ENCODE assay signal across 16 cellular contexts in the genomic region with DNA sequence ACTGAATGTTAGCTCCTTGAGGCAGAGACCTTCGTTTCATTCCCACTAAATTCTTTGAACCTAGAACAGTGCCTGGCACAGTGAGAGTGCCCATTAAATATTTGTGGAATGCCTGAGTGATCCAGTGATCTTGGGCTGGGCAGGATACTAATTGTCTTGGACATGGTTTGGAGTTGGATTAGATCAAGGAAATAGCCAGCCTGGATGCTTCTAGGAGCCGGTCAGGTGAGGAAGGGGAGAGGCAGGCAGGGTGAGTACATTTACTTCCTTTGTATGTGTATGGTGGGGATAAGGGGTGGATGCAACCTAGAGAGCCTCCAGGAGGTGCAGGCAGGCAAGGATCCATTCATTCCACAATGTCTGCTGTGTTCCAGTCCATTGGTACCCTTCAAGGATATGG. TPM values are rescaled to one million over a fixed set of nuclear protein-coding genes. Genes with fewer than 3 reads are reported as not detected.
DNase-seq lines count a peak whose midpoint lies in the region; ATAC-seq, FAIRE-seq and TF ChIP-seq lines count a peak whose summit lies in the region.
"Had no signal": no experiment of that assay in that cellular context is flagged by ENCODE, and none has a peak within 500 bp of the region (broad histone marks: within the 10 kb centered on the region; RNA-seq: fewer than 3 reads in every experiment).

No MANE protein-coding gene starts in this region.

- H3K9ac ChIP-seq in keratinocyte (ENCODE audit: control insufficient read depth, extremely low read depth, insufficient read depth, low read length), result no peak overlapping the region

- 66 to 76% methylated on average over 2 of the region's 2 CpGs for WGBS in tibial nerve, 2 donors

- DNase-seq in activated naive CD4-positive, alpha-beta T cell treated with anti-CD3 and anti-CD28 coated beads for 36 hours, result no peak
- DNase-seq in activated naive CD4-positive, alpha-beta T cell treated with anti-CD3 and anti-CD28 coated beads, Interleukin-2, amount 10 ng/mL, durations not matched to agents 7 days and 5 days, result no peak
- no peak for DNase-seq in RWPE2 (ENCODE audit: low spot score)
- no peak for DNase-seq in keratinocyte (ENCODE audit: low read depth, low spot score)
- DNase-seq in tibial nerve (ENCODE audit: low spot score in 2 of 2), result no peak
- no peak for DNase-seq in epidermal melanocyte (ENCODE audit: insufficient read length, low spot score)
- no peak for DNase-seq in MG63
- DNase-seq in glomerular visceral epithelial cell (ENCODE audit: extremely low spot score), result no peak
- DNase-seq: activated CD4-positive, CD25-positive, alpha-beta regulatory T cell; activated T-cell treated with anti-CD3 and anti-CD28 coated beads, Interleukin-2, amount 50 U/mL, for 1 hour; KG1; NCI-H146; NCI-H510A; occipital lobe; stimulated activated CD4-positive, alpha-beta T cell treated with anti-CD3 and anti-CD28 coated beads, Interleukin-4, amount 100 ng/mL, for 4 hours had no signal

- dilution Hi-C loops in keratinocyte (cut with MboI; ENCODE audit: extremely low pct_ligation_motif_present, low sequenced_read_pairs), result no loop called here

- H3K9me3 ChIP-seq in RWPE2 (ENCODE audit: severe bottlenecking), result no peaks in the 10 kb centered on the region
- no peaks in the 10 kb centered on the region for H3K9me3 ChIP-seq in keratinocyte (ENCODE audit: control insufficient read depth, low read depth, low read length)
- no peaks in the 10 kb centered on the region for H3K9me3 ChIP-seq in tibial nerve
- no peaks in the 10 kb centered on the region for H3K9me3 ChIP-seq in MG63

- H3K4me3 Mint-ChIP-seq in activated naive CD4-positive, alpha-beta T cell treated with anti-CD3 and anti-CD28 coated beads for 36 hours, result no peak overlapping the region
- no peak overlapping the region for H3K4me3 Mint-ChIP-seq in activated naive CD4-positive, alpha-beta T cell treated with anti-CD3 and anti-CD28 coated beads, Interleukin-2, amount 10 ng/mL, durations not matched to agents 7 days and 5 days

- H3K4me3 ChIP-seq in RWPE2 (ENCODE audit: severe bottlenecking), result no peak overlapping the region
- H3K4me3 ChIP-seq in keratinocyte (ENCODE audit: control insufficient read depth in 2 of 3, extremely low read depth in 1 of 3, insufficient read depth in 2 of 3, low read depth in 1 of 3, low read length in 3 of 3), result no peak overlapping the region
- H3K4me3 ChIP-seq in tibial nerve, result no peak overlapping the region
- no peak overlapping the region for H3K4me3 ChIP-seq in MG63

- peak overlapping the region; percentile 24 for H3K27ac ChIP-seq in RWPE2 (ENCODE audit: poor library complexity, severe bottlenecking)
- no peak overlapping the region for H3K27ac ChIP-seq in keratinocyte (ENCODE audit: control insufficient read depth, insufficient read depth, low read length)
- H3K27ac ChIP-seq in tibial nerve, result peak overlapping the region in 3 of 4 donors; percentile 44 to 100 (median 56)

- peaks cover 3% of the 10 kb centered on the region for H4K20me1 ChIP-seq in keratinocyte (ENCODE audit: control insufficient read depth, extremely low read depth, insufficient read depth, low read length)

- no peak overlapping the region for H3K4me2 ChIP-seq in keratinocyte (ENCODE audit: control insufficient read depth, extremely low read depth, insufficient read depth, low read depth, low read length)

- H3K27me3 Mint-ChIP-seq in activated naive CD4-positive, alpha-beta T cell treated with anti-CD3 and anti-CD28 coated beads for 36 hours (ENCODE audit: low read depth), result no peaks in the 10 kb centered on the region
- H3K27me3 Mint-ChIP-seq in activated naive CD4-positive, alpha-beta T cell treated with anti-CD3 and anti-CD28 coated beads, Interleukin-2, amount 10 ng/mL, durations not matched to agents 7 days and 5 days, result no peaks in the 10 kb centered on the region

- no peaks in the 10 kb centered on the region for H3K27me3 ChIP-seq in RWPE2 (ENCODE audit: insufficient read depth, poor library complexity, severe bottlenecking)
- H3K27me3 ChIP-seq in keratinocyte (ENCODE audit: control insufficient read depth, extremely low read depth, insufficient read depth, low read length), result no peaks in the 10 kb centered on the region
- H3K27me3 ChIP-seq in tibial nerve, result no peaks in the 10 kb centered on the region
- no peaks in the 10 kb centered on the region for H3K27me3 ChIP-seq in MG63

- H3K4me1 Mint-ChIP-seq in activated naive CD4-positive, alpha-beta T cell treated with anti-CD3 and anti-CD28 coated beads for 36 hours (ENCODE audit: low read depth), result peaks cover 65% of the 10 kb centered on the region
- H3K4me1 Mint-ChIP-seq in activated naive CD4-positive, alpha-beta T cell treated with anti-CD3 and anti-CD28 coated beads, Interleukin-2, amount 10 ng/mL, durations not matched to agents 7 days and 5 days, result peaks cover 65% of the 10 kb centered on the region

- no peak overlapping the region for H2AFZ ChIP-seq in keratinocyte (ENCODE audit: control insufficient read depth, low read length)

- TF ChIP-seq EP300 in tibial nerve (IDR thresholded peaks at IDR 0.05), result no peak

- TF ChIP-seq POLR2A in tibial nerve (IDR thresholded peaks at IDR 0.05), result no peak

- peaks cover 3% of the 10 kb centered on the region for H3K9me3 Mint-ChIP-seq in activated naive CD4-positive, alpha-beta T cell treated with anti-CD3 and anti-CD28 coated beads for 36 hours
- H3K9me3 Mint-ChIP-seq in activated naive CD4-positive, alpha-beta T cell treated with anti-CD3 and anti-CD28 coated beads, Interleukin-2, amount 10 ng/mL, durations not matched to agents 7 days and 5 days, result no peaks in the 10 kb centered on the region

- peak overlapping the region; percentile 54 for H3K27ac Mint-ChIP-seq in activated naive CD4-positive, alpha-beta T cell treated with anti-CD3 and anti-CD28 coated beads for 36 hours
- no peak overlapping the region for H3K27ac Mint-ChIP-seq in activated naive CD4-positive, alpha-beta T cell treated with anti-CD3 and anti-CD28 coated beads, Interleukin-2, amount 10 ng/mL, durations not matched to agents 7 days and 5 days

- TF ChIP-seq CTCF in RWPE2 (IDR thresholded peaks at IDR 0.05; ENCODE audit: poor library complexity, severe bottlenecking), result no peak
- TF ChIP-seq CTCF in keratinocyte (optimal IDR thresholded peaks at IDR 0.05 in 1 of 3, IDR thresholded peaks at IDR 0.05 in 1 of 3, conservative IDR thresholded peaks at IDR 0.05 in 1 of 3; ENCODE audit: extremely low read depth in 1 of 3, insufficient read depth in 2 of 3, low read length in 3 of 3), result no peak
- no peak for TF ChIP-seq CTCF in tibial nerve (IDR thresholded peaks at IDR 0.05)

- H3K79me2 ChIP-seq in keratinocyte (ENCODE audit: control insufficient read depth, insufficient read depth, low read length), result peaks cover 76% of the 10 kb centered on the region

- ATAC-seq in RWPE2 (ENCODE audit: low read depth), result no peak
- ATAC-seq: HCT116 had no signal

- intact Hi-C loops in activated naive CD4-positive, alpha-beta T cell treated with anti-CD3 and anti-CD28 coated beads for 36 hours (cut with micrococcal nuclease), result no loop called here

- H3K4me1 ChIP-seq in RWPE2 (ENCODE audit: insufficient read depth, poor library complexity, severe bottlenecking) (peaks cover 53% of the 10 kb centered on the region), keratinocyte (ENCODE audit: control insufficient read depth, extremely low read depth, insufficient read depth, low read length) (peaks cover 67% of the 10 kb centered on the region), tibial nerve (peaks cover 0 to 83% (median 45%) of the 10 kb centered on the region in 4 donors)

- CTCF ChIA-PET in activated naive CD4-positive, alpha-beta T cell treated with anti-CD3 and anti-CD28 coated beads for 36 hours (lab: Charles Lee), result interaction anchor here (1.0 kb wide), 2 partner anchors 23 to 103 kb away, joined by 3 to 4 read pairs; no protein-coding TSS in a partner anchor
- CTCF ChIA-PET in activated naive CD4-positive, alpha-beta T cell treated with anti-CD3 and anti-CD28 coated beads, Interleukin-2, amount 10 ng/mL, durations not matched to agents 7 days and 5 days (lab: Charles Lee), result interaction anchor here (5.0 kb wide), 1 partner anchor 22 kb away, joined by 25 read pairs; no protein-coding TSS in a partner anchor

- peaks cover 3% of the 10 kb centered on the region for H3K9me1 ChIP-seq in keratinocyte (ENCODE audit: control insufficient read depth, extremely low read depth, insufficient read depth, low read length)

- H3K36me3 ChIP-seq in RWPE2 (ENCODE audit: low read depth), result peaks cover 68% of the 10 kb centered on the region
- H3K36me3 ChIP-seq in keratinocyte (ENCODE audit: control insufficient read depth in 2 of 2, extremely low read depth in 1 of 2, insufficient read depth in 2 of 2, low read length in 2 of 2), result peaks cover 3 to 23% of the 10 kb centered on the region in 2 experiments
- peaks cover 0 to 19% (median 0%) of the 10 kb centered on the region in 3 donors for H3K36me3 ChIP-seq in tibial nerve
- H3K36me3 ChIP-seq in MG63, result peaks cover 41% of the 10 kb centered on the region

- H3K36me3 Mint-ChIP-seq in activated naive CD4-positive, alpha-beta T cell treated with anti-CD3 and anti-CD28 coated beads for 36 hours (ENCODE audit: low read depth), result peaks cover 67% of the 10 kb centered on the region
- peaks cover 67% of the 10 kb centered on the region for H3K36me3 Mint-ChIP-seq in activated naive CD4-positive, alpha-beta T cell treated with anti-CD3 and anti-CD28 coated beads, Interleukin-2, amount 10 ng/mL, durations not matched to agents 7 days and 5 days

- FAIRE-seq in keratinocyte (lab: Jason Lieb, UNC), result peak; percentile 56

RNA-seq across cellular contexts. Expression of a gene that starts 3.6 kb away (rescaled TPM):
- total RNA-seq in activated naive CD4-positive, alpha-beta T cell treated with anti-CD3 and anti-CD28 coated beads for 36 hours, result 100 to 1,000 TPM; 143 to 147 TPM
- 57.5 to 68.4 TPM (median 58.4 TPM) in 3 replicates for polyA plus RNA-seq in keratinocyte
- polyA plus RNA-seq in keratinocyte (2011; ENCODE audit: low read depth), result 19.2 TPM
- 52.9 and 60.9 TPM in 2 replicates for polyA plus RNA-seq in keratinocyte (2011; cell fraction: cytosol; rRNA removed)
- polyA plus RNA-seq in keratinocyte (2011; cell fraction: nucleus; rRNA removed), result 147 and 198 TPM in 2 replicates
- 66.7 and 92.1 TPM in 2 replicates for polyA plus RNA-seq in keratinocyte (2012; ENCODE audit: low replicate concordance)
- 107 to 195 TPM (median 126 TPM) in 3 replicates for polyA minus RNA-seq in keratinocyte
- 85.4 TPM for polyA minus RNA-seq in keratinocyte (2011; cell fraction: cytosol; rRNA and poly(A)+ RNA removed)
- 171 and 181 TPM in 2 replicates for polyA minus RNA-seq in keratinocyte (2011; cell fraction: nucleus; rRNA and poly(A)+ RNA removed)
- 100 to 1,000 TPM in 3 of 4 donors, 10 to 100 TPM in 1; 73.5 to 157 (median 129) TPM for total RNA-seq in tibial nerve
- total RNA-seq in MG63 (2014; rRNA removed; shearing (Covaris generic); ENCODE audit: low replicate concordance), result 15.0 and 26.5 TPM in 2 replicates

RNA-seq across cellular contexts. Expression of a gene that starts 36.1 kb away (rescaled TPM):
- 10 to 100 TPM; 17.0 to 19.3 TPM for total RNA-seq in activated naive CD4-positive, alpha-beta T cell treated with anti-CD3 and anti-CD28 coated beads for 36 hours
- polyA plus RNA-seq in keratinocyte, result 3.5 to 6.3 TPM (median 4.1 TPM) in 3 replicates
- polyA plus RNA-seq in keratinocyte (2011; ENCODE audit: low read depth), result 0.40 TPM
- 1.8 and 2.4 TPM in 2 replicates for polyA plus RNA-seq in keratinocyte (2011; cell fraction: cytosol; rRNA removed)
- polyA plus RNA-seq in keratinocyte (2011; cell fraction: nucleus; rRNA removed), result 7.1 and 8.3 TPM in 2 replicates
- 0.59 and 5.2 TPM in 2 replicates for polyA plus RNA-seq in keratinocyte (2012; ENCODE audit: low replicate concordance)
- polyA minus RNA-seq in keratinocyte, result 9.2 to 15.3 TPM (median 9.9 TPM) in 3 replicates
- 7.9 TPM for polyA minus RNA-seq in keratinocyte (2011; cell fraction: cytosol; rRNA and poly(A)+ RNA removed)
- polyA minus RNA-seq in keratinocyte (2011; cell fraction: nucleus; rRNA and poly(A)+ RNA removed), result 8.3 and 8.9 TPM in 2 replicates
- total RNA-seq in tibial nerve, result 1 to 10 TPM; 6.5 to 9.6 (median 8.2) TPM
- 2.7 and 14.0 TPM in 2 replicates for total RNA-seq in MG63 (2014; rRNA removed; shearing (Covaris generic); ENCODE audit: low replicate concordance)
